17 cellular contexts compared by ENCODE assay signal in genomic region chr16:51410125-51410524, GRCh38.
A peak's percentile ranks its signal among the peaks of the same experiment; 100 is the strongest.
DNase-seq lines count a peak whose midpoint lies in the region; ATAC-seq, FAIRE-seq and TF ChIP-seq lines count a peak whose summit lies in the region.
"Had no signal": no experiment of that assay in that cellular context is flagged by ENCODE, and none has a peak within 500 bp of the region (broad histone marks: within the 10 kb centered on the region; RNA-seq: fewer than 3 reads in every experiment).

No MANE protein-coding gene starts in this region.

- no peak for FAIRE-seq in HepG2 (lab: Jason Lieb, UNC)
- FAIRE-seq: GM19239 had no signal

- in situ Hi-C loops in HepG2 (cut with HindIII; ENCODE audit: extremely low pct_ligation_motif_present, low pct_unique_long_range_greater_than_20kb) = no loop called here

- H3K36me3 Mint-ChIP-seq in Calu3 (ENCODE audit: insufficient read depth, unreplicated experiment) (peaks cover 6% of the 10 kb centered on the region), chondrocyte (ENCODE audit: low read depth) (no peaks in the 10 kb centered on the region)
- no peaks in the 10 kb centered on the region for H3K36me3 Mint-ChIP-seq in activated CD4-positive, alpha-beta memory T cell treated with anti-CD3 and anti-CD28 coated beads for 36 hours
- H3K36me3 Mint-ChIP-seq in naive thymus-derived CD4-positive, alpha-beta T cell = peaks cover 0 to 6% (median 0%) of the 10 kb centered on the region in 5 donors
- H3K36me3 Mint-ChIP-seq: CD8-positive, alpha-beta memory T cell had no signal

- intact Hi-C loops in Calu3 (cut with micrococcal nuclease; ENCODE audit: unreplicated experiment) = no loop called here
- intact Hi-C loops in body of pancreas (cut with DNase I) = no loop called here
- intact Hi-C loops in HepG2 (cut with micrococcal nuclease; ENCODE audit: unreplicated experiment) = no loop called here
- intact Hi-C loops in activated CD4-positive, alpha-beta memory T cell treated with anti-CD3 and anti-CD28 coated beads for 36 hours (cut with micrococcal nuclease) = no loop called here
- intact Hi-C loops in naive thymus-derived CD4-positive, alpha-beta T cell (cut with micrococcal nuclease) = no loop called here

- ATAC-seq in body of pancreas (no peak), HepG2 (no peak)
- no peak for ATAC-seq in naive thymus-derived CD4-positive, alpha-beta T cell

- H3K4me3 Mint-ChIP-seq in Calu3 (ENCODE audit: low read depth, unreplicated experiment) (no peak overlapping the region), chondrocyte (ENCODE audit: unreplicated experiment) (no peak overlapping the region)
- no peak overlapping the region for H3K4me3 Mint-ChIP-seq in activated CD4-positive, alpha-beta memory T cell treated with anti-CD3 and anti-CD28 coated beads for 36 hours
- H3K4me3 Mint-ChIP-seq in naive thymus-derived CD4-positive, alpha-beta T cell = no peak overlapping the region
- H3K4me3 Mint-ChIP-seq: CD8-positive, alpha-beta memory T cell had no signal

- H3K36me3 ChIP-seq in body of pancreas (replicated peaks in 1 of 2; ENCODE audit: insufficient read depth in 1 of 2, low read depth in 2 of 2) = no peaks in the 10 kb centered on the region
- H3K36me3 ChIP-seq in HepG2 (replicated peaks in 1 of 2; ENCODE audit: control insufficient read depth in 1 of 2, insufficient read depth in 2 of 2, low read length in 2 of 2) = no peaks in the 10 kb centered on the region
- H3K36me3 ChIP-seq in naive thymus-derived CD4-positive, alpha-beta T cell (ENCODE audit: control insufficient read depth in 2 of 3, insufficient read depth in 3 of 3, low read length in 3 of 3) = no peaks in the 10 kb centered on the region
- H3K36me3 ChIP-seq: BLaER1 had no signal

- H3K27me3 ChIP-seq in body of pancreas = no peaks in the 10 kb centered on the region
- no peaks in the 10 kb centered on the region for H3K27me3 ChIP-seq in HepG2 (ENCODE audit: control insufficient read depth in 1 of 2, insufficient read depth in 2 of 2, low read length in 2 of 2)
- no peaks in the 10 kb centered on the region for H3K27me3 ChIP-seq in naive thymus-derived CD4-positive, alpha-beta T cell (ENCODE audit: control insufficient read depth in 2 of 2, insufficient read depth in 2 of 2, low read length in 2 of 2)
- H3K27me3 ChIP-seq: BLaER1 had no signal

- no peaks in the 10 kb centered on the region for H3K79me2 ChIP-seq in HepG2 (ENCODE audit: insufficient read depth, low read length)

- no peaks in the 10 kb centered on the region for H3K9me3 ChIP-seq in body of pancreas
- no peaks in the 10 kb centered on the region for H3K9me3 ChIP-seq in HepG2 (ENCODE audit: low read length)
- no peaks in the 10 kb centered on the region for H3K9me3 ChIP-seq in naive thymus-derived CD4-positive, alpha-beta T cell (ENCODE audit: control insufficient read depth in 2 of 3, low read length in 3 of 3)
- H3K9me3 ChIP-seq: BLaER1, Caco-2 had no signal

- no peak overlapping the region for H3K4me3 ChIP-seq in body of pancreas
- H3K4me3 ChIP-seq in HepG2 (replicated peaks in 1 of 3; ENCODE audit: insufficient read depth in 1 of 3, low read depth in 2 of 3, low read length in 3 of 3) = no peak overlapping the region
- no peak overlapping the region for H3K4me3 ChIP-seq in naive thymus-derived CD4-positive, alpha-beta T cell (ENCODE audit: low read length)
- H3K4me3 ChIP-seq: BLaER1 had no signal

- H3K4me1 ChIP-seq in body of pancreas (peaks cover 78% of the 10 kb centered on the region), HepG2 (ENCODE audit: insufficient read depth, low read length) (peaks cover 11% of the 10 kb centered on the region)
- H3K4me1 ChIP-seq in naive thymus-derived CD4-positive, alpha-beta T cell (ENCODE audit: control insufficient read depth in 2 of 2, insufficient read depth in 2 of 2, low read length in 2 of 2) = no peaks in the 10 kb centered on the region
- H3K4me1 ChIP-seq: BLaER1, Caco-2 had no signal

- CTCF ChIA-PET in Calu3 (lab: Charles Lee) = interaction anchor here (0.6 kb wide), 1 partner anchor 10 kb away, joined by 5 read pairs; no protein-coding TSS in a partner anchor
- CTCF ChIA-PET in HepG2 (lab: Yijun Ruan, JAX; ENCODE audit: low intra/inter-chr PET ratio, low total read pairs) = no interaction called here
- CTCF ChIA-PET in activated CD4-positive, alpha-beta memory T cell treated with anti-CD3 and anti-CD28 coated beads for 36 hours (lab: Charles Lee) = no interaction called here
- CTCF ChIA-PET in naive thymus-derived CD4-positive, alpha-beta T cell (lab: Charles Lee) = no interaction called here

- H3K9ac ChIP-seq in HepG2 (ENCODE audit: insufficient read depth, low read depth, low read length) = no peak overlapping the region
- H3K9ac ChIP-seq: BLaER1 had no signal

- H3K27me3 Mint-ChIP-seq in Calu3 (ENCODE audit: unreplicated experiment) = no peaks in the 10 kb centered on the region
- H3K27me3 Mint-ChIP-seq in activated CD4-positive, alpha-beta memory T cell treated with anti-CD3 and anti-CD28 coated beads for 36 hours = no peaks in the 10 kb centered on the region
- no peaks in the 10 kb centered on the region for H3K27me3 Mint-ChIP-seq in naive thymus-derived CD4-positive, alpha-beta T cell
- peaks cover 3% of the 10 kb centered on the region for H3K27me3 Mint-ChIP-seq in chondrocyte (ENCODE audit: low read depth)
- H3K27me3 Mint-ChIP-seq: CD8-positive, alpha-beta memory T cell had no signal

- WGBS in body of pancreas, 2 donors = 90% methylated on average over 2 of the region's 2 CpGs
- 47% methylated on average over 2 of the region's 2 CpGs for WGBS in HepG2 (ENCODE audit: low lambda C conversion rate)

- TF ChIP-seq EP300 in HepG2 (IDR thresholded peaks at IDR 0.05; ENCODE audit: low read depth in 2 of 2, low read length in 2 of 2) (no peak), HepG2 (CRISPR knock-in tag; IDR thresholded peaks at IDR 0.05; ENCODE audit: borderline replicate concordance) (no peak)

- H2AFZ ChIP-seq in HepG2 (ENCODE audit: low read length) = no peak overlapping the region

- H3K4me2 ChIP-seq in HepG2 (ENCODE audit: low read depth, low read length) = no peak overlapping the region
- H3K4me2 ChIP-seq: BLaER1 had no signal

- no TSS peak for BruUV-seq in Calu3 (replicated peaks; lab: Mats Ljungman, UMichigan)
- no TSS peak for BruUV-seq in HepG2 (replicated peaks; lab: Mats Ljungman, UMichigan)

- no peak for TF ChIP-seq CTCF in Calu3 (IDR thresholded peaks at IDR 0.05; ENCODE audit: unreplicated experiment)
- no peak for TF ChIP-seq CTCF in body of pancreas (IDR thresholded peaks at IDR 0.05)
- no peak for TF ChIP-seq CTCF in HepG2 (CRISPR knock-in tag; IDR thresholded peaks at IDR 0.05)
- TF ChIP-seq CTCF in chondrocyte (IDR thresholded peaks at IDR 0.05) = no peak

- no peak for DNase-seq in Calu3
- no peak for DNase-seq in body of pancreas
- DNase-seq in HepG2 (ENCODE audit: low spot score) = no peak
- no peak for DNase-seq in activated CD4-positive, alpha-beta memory T cell treated with anti-CD3 and anti-CD28 coated beads for 36 hours
- no peak for DNase-seq in naive thymus-derived CD4-positive, alpha-beta T cell
- no peak for DNase-seq in chondrocyte (ENCODE audit: low spot score)
- DNase-seq in medulla oblongata (ENCODE audit: extremely low spot score) = no peak
- DNase-seq: AML-193; Caco-2; CD8-positive, alpha-beta memory T cell; DMS53; GF-D8; GOT3; HCEC 1CT had no signal

- peaks cover 73% of the 10 kb centered on the region for H3K4me1 Mint-ChIP-seq in Calu3 (ENCODE audit: low read depth, unreplicated experiment)
- H3K4me1 Mint-ChIP-seq in activated CD4-positive, alpha-beta memory T cell treated with anti-CD3 and anti-CD28 coated beads for 36 hours (ENCODE audit: low read depth) = no peaks in the 10 kb centered on the region
- H3K4me1 Mint-ChIP-seq in naive thymus-derived CD4-positive, alpha-beta T cell = no peaks in the 10 kb centered on the region
- no peaks in the 10 kb centered on the region for H3K4me1 Mint-ChIP-seq in chondrocyte (ENCODE audit: low read depth)
- H3K4me1 Mint-ChIP-seq: CD8-positive, alpha-beta memory T cell had no signal

- peak overlapping the region in 3 of 4 donors; percentile 80 to 87 (median 80) for H3K27ac ChIP-seq in body of pancreas
- no peak overlapping the region for H3K27ac ChIP-seq in HepG2 (ENCODE audit: extremely low read length, insufficient read depth, low read length)
- H3K27ac ChIP-seq in naive thymus-derived CD4-positive, alpha-beta T cell (ENCODE audit: low read depth, low read length) = no peak overlapping the region
- H3K27ac ChIP-seq: BLaER1, HL-60 had no signal

- H3K9me3 Mint-ChIP-seq in Calu3 (ENCODE audit: low read depth, unreplicated experiment) (no peaks in the 10 kb centered on the region), chondrocyte (ENCODE audit: low read depth) (peaks cover 4% of the 10 kb centered on the region)
- H3K9me3 Mint-ChIP-seq in activated CD4-positive, alpha-beta memory T cell treated with anti-CD3 and anti-CD28 coated beads for 36 hours = peaks cover 18% of the 10 kb centered on the region
- peaks cover 0 to 19% (median 3%) of the 10 kb centered on the region in 11 donors for H3K9me3 Mint-ChIP-seq in naive thymus-derived CD4-positive, alpha-beta T cell

- no peaks in the 10 kb centered on the region for H4K20me1 ChIP-seq in HepG2 (ENCODE audit: insufficient read depth, low read length)
- H4K20me1 ChIP-seq: BLaER1 had no signal

- H3K27ac Mint-ChIP-seq in Calu3 (ENCODE audit: unreplicated experiment) (peak overlapping the region; percentile 92), chondrocyte (ENCODE audit: unreplicated experiment) (no peak overlapping the region)
- no peak overlapping the region for H3K27ac Mint-ChIP-seq in activated CD4-positive, alpha-beta memory T cell treated with anti-CD3 and anti-CD28 coated beads for 36 hours
- no peak overlapping the region for H3K27ac Mint-ChIP-seq in naive thymus-derived CD4-positive, alpha-beta T cell
- H3K27ac Mint-ChIP-seq: CD8-positive, alpha-beta memory T cell had no signal

- POLR2A ChIA-PET in HepG2 (lab: Yijun Ruan, JAX) = no interaction called here
- POLR2A ChIA-PET in activated CD4-positive, alpha-beta memory T cell treated with anti-CD3 and anti-CD28 coated beads for 36 hours (lab: Charles Lee) = no interaction called here
- POLR2A ChIA-PET in naive thymus-derived CD4-positive, alpha-beta T cell (lab: Charles Lee) = no interaction called here

- TF ChIP-seq RAD21 in HepG2 (CRISPR knock-in tag; IDR thresholded peaks at IDR 0.05) = no peak

- TF ChIP-seq POLR2A in body of pancreas (IDR thresholded peaks at IDR 0.05) (no peak), HepG2 (IDR thresholded peaks at IDR 0.05; ENCODE audit: insufficient read depth in 1 of 2, low read depth in 2 of 2, low read length in 2 of 2) (no peak)

TF ChIP-seq in HepG2, 621 proteins besides CTCF, POLR2A, EP300 and RAD21:
- TF ChIP-seq TAF1 (CRISPR knock-in tag; IDR thresholded peaks at IDR 0.05) (no peak), ZNF768 (CRISPR knock-in tag; IDR thresholded peaks at IDR 0.05) (peak; percentile 33; the same call in 1 of the 2 replicates)

Comparison
In these comparisons a context has a peak if more than half of its experiments do, and no peak if none do; other contexts are left out.
1. H3K27ac ChIP-seq: peak in body of pancreas (3 of 4); none in HepG2 (single experiment) and naive thymus-derived CD4-positive, alpha-beta T cell (single experiment).